In genomic region chr1:46691997-46692790, GRCh38 we compare ENCODE assay signal across 17 cellular contexts. TPM values are rescaled to one million over a fixed set of nuclear protein-coding genes. Genes with fewer than 3 reads are reported as not detected.
A peak's percentile ranks its signal among the peaks of the same experiment; 100 is the strongest.
DNase-seq lines count a peak whose midpoint lies in the region; ATAC-seq and TF ChIP-seq lines count a peak whose summit lies in the region.
"Had no signal": no experiment of that assay in that cellular context is flagged by ENCODE, and none has a peak within 500 bp of the region (broad histone marks: within the 10 kb centered on the region; RNA-seq: fewer than 3 reads in every experiment).

No MANE protein-coding gene starts in this region.

- CTCF ChIA-PET in mammary epithelial cell (lab: Charles Lee; ENCODE audit: low non-redundant PET) (no interaction called here), MCF 10A (lab: Yijun Ruan, JAX) (interaction anchor here (0.6 kb wide), 1 partner anchor 20 kb away, joined by 3 read pairs; no protein-coding TSS in a partner anchor)

- no peak for ATAC-seq in GM18498 (IDR thresholded peaks at IDR 0.05; ENCODE audit: unreplicated experiment)
- ATAC-seq: naive thymus-derived CD4-positive, alpha-beta T cell had no signal

- no peaks in the 10 kb centered on the region for H3K4me1 Mint-ChIP-seq in MCF 10A (ENCODE audit: insufficient read depth, unreplicated experiment)

- no peak overlapping the region for H3K4me3 Mint-ChIP-seq in MCF 10A (ENCODE audit: unreplicated experiment)
- H3K4me3 Mint-ChIP-seq: naive thymus-derived CD4-positive, alpha-beta T cell had no signal

- no peak overlapping the region for H3K4me2 ChIP-seq in mammary epithelial cell (ENCODE audit: insufficient read depth, low read depth, low read length)

- no peaks in the 10 kb centered on the region for H3K9me3 ChIP-seq in mammary epithelial cell (replicated peaks; ENCODE audit: insufficient read depth, low read length)
- H3K9me3 ChIP-seq in thyroid gland: no peaks in the 10 kb centered on the region

- WGBS in mammary epithelial cell (ENCODE audit: low coverage, missing lambda C conversion rate): 77% methylated on average over 6 of the region's 6 CpGs
- WGBS in thyroid gland, 2 donors: 76 to 82% methylated on average over 6 of the region's 6 CpGs

- POLR2A ChIA-PET in MCF 10A (lab: Yijun Ruan, JAX): interaction anchor here (0.8 kb wide), 1 partner anchor 16 kb away, joined by 3 read pairs; no protein-coding TSS in a partner anchor

- H3K36me3 Mint-ChIP-seq in MCF 10A (ENCODE audit: insufficient read depth, unreplicated experiment): peaks cover 89% of the 10 kb centered on the region

- BruUV-seq in mammary epithelial cell (replicated peaks; lab: Mats Ljungman, UMichigan): no TSS peak
- BruUV-seq in MCF 10A (replicated peaks; lab: Mats Ljungman, UMichigan): no TSS peak

- H3K9me3 Mint-ChIP-seq in MCF 10A (ENCODE audit: unreplicated experiment): no peaks in the 10 kb centered on the region

- H3K4me3 ChIP-seq in mammary epithelial cell (replicated peaks in 1 of 3; ENCODE audit: insufficient read depth in 1 of 3, low read depth in 2 of 3, low read length in 3 of 3) (no peak overlapping the region), thyroid gland (replicated peaks in 1 of 3) (no peak overlapping the region)

- no peaks in the 10 kb centered on the region for H4K20me1 ChIP-seq in mammary epithelial cell (ENCODE audit: insufficient read depth, low read length)

- no peak overlapping the region for H2AFZ ChIP-seq in mammary epithelial cell (ENCODE audit: low read depth, low read length)

- H3K27me3 ChIP-seq in mammary epithelial cell (ENCODE audit: insufficient read depth, low read length) (no peaks in the 10 kb centered on the region), thyroid gland (no peaks in the 10 kb centered on the region)

- H3K79me2 ChIP-seq in mammary epithelial cell (ENCODE audit: insufficient read depth, low read length): peaks cover 8% of the 10 kb centered on the region

- dilution Hi-C loops in mammary epithelial cell (cut with HindIII; ENCODE audit: low sequenced_read_pairs): loop anchor here (5.0 kb wide), 1 partner anchor 75 kb away; the partner anchor contains the start of gene MOB3C

- H3K27me3 Mint-ChIP-seq in MCF 10A (ENCODE audit: insufficient read depth, unreplicated experiment): no peaks in the 10 kb centered on the region
- H3K27me3 Mint-ChIP-seq: naive thymus-derived CD4-positive, alpha-beta T cell had no signal

- no peak for TF ChIP-seq POLR2A in thyroid gland (IDR thresholded peaks at IDR 0.05)

- peak; percentile 16 to 24 for TF ChIP-seq CTCF in mammary epithelial cell (conservative IDR thresholded peaks at IDR 0.05 in 1 of 2, IDR thresholded peaks at IDR 0.05 in 1 of 2; ENCODE audit: extremely low read depth in 1 of 2, insufficient read depth in 1 of 2, low read depth in 1 of 2, low read length in 2 of 2)
- TF ChIP-seq CTCF in MCF 10A (IDR thresholded peaks at IDR 0.05; ENCODE audit: unreplicated experiment): no peak
- no peak for TF ChIP-seq CTCF in thyroid gland (IDR thresholded peaks at IDR 0.05)

- H3K9ac ChIP-seq in mammary epithelial cell (ENCODE audit: insufficient read depth, low read length): no peak overlapping the region

- H3K36me3 ChIP-seq in mammary epithelial cell (ENCODE audit: insufficient read depth, low read length) (peaks cover 30% of the 10 kb centered on the region), thyroid gland (peaks cover 30 to 36% of the 10 kb centered on the region in 2 donors)

- H3K27ac Mint-ChIP-seq in MCF 10A (ENCODE audit: low read depth, unreplicated experiment): no peak overlapping the region

- intact Hi-C loops in mammary epithelial cell (cut with micrococcal nuclease): no loop called here
- intact Hi-C loops in MCF 10A (cut with micrococcal nuclease): no loop called here
- intact Hi-C loops in thyroid gland (cut with DNase I): no loop called here

- in situ Hi-C loops in mammary epithelial cell (cut with MboI; ENCODE audit: low sequenced_read_pairs in 2 of 2): no loop called here

- H3K27ac ChIP-seq in mammary epithelial cell (ENCODE audit: insufficient read depth, low read depth, low read length) (no peak overlapping the region), caudate nucleus (ENCODE audit: low read depth, low read length) (peak overlapping the region; percentile 80), thyroid gland (no peak overlapping the region)

- H3K4me1 ChIP-seq in mammary epithelial cell (ENCODE audit: insufficient read depth, low read length): no peaks in the 10 kb centered on the region
- peaks cover 6 to 7% of the 10 kb centered on the region in 2 donors for H3K4me1 ChIP-seq in thyroid gland

- no peak for DNase-seq in mammary epithelial cell
- no peak for DNase-seq in MCF 10A (ENCODE audit: unreplicated experiment)
- peak in 9 of 61 donors; percentile 5 to 55 (median 18) for DNase-seq in caudate nucleus (lab: John Stamatoyannopoulos, UW)
- DNase-seq in lung microvascular endothelial cell (ENCODE audit: low read depth in 2 of 2): peak; percentile 10 to 78
- peak; percentile 26 to 45 for DNase-seq in thyroid gland
- no peak for DNase-seq in activated naive CD4-positive, alpha-beta T cell (lab: John Stamatoyannopoulos, UW)
- no peak for DNase-seq in NCI-H1048 (lab: John Stamatoyannopoulos, UW)
- DNase-seq: activated CD4-positive, CD25-positive, alpha-beta regulatory T cell; activated T-cell treated with anti-CD3 and anti-CD28 coated beads, Interleukin-2, amount 50 U/mL, for 1 hour; DMS53; erythroblast; HCEC 1CT; naive thymus-derived CD4-positive, alpha-beta T cell; NCI-H187; NCI-H774; small intestine had no signal

RNA-seq across cellular contexts. Expression of gene TEX38, which starts 20.5 kb away (rescaled TPM):
- not detected for total RNA-seq in mammary epithelial cell
- polyA plus RNA-seq in mammary epithelial cell: not detected
- not detected for polyA minus RNA-seq in mammary epithelial cell
- total RNA-seq in MCF 10A (2022): not detected in 2 replicates
- under 0.01 TPM in 1 of 2 replicates, not detected in the other for total RNA-seq in lung microvascular endothelial cell
- 1 to 10 TPM in 1 of 4 donors, not detected in 3; 2.1 TPM for total RNA-seq in thyroid gland
- polyA plus RNA-seq: small intestine had no signal

RNA-seq across cellular contexts. Expression of gene ATPAF1, which starts 24.0 kb away (rescaled TPM):
- total RNA-seq in mammary epithelial cell: 10 to 100 TPM; 24.8 to 36.5 TPM
- 36.1 TPM for polyA plus RNA-seq in mammary epithelial cell
- 24.2 TPM for polyA minus RNA-seq in mammary epithelial cell
- 43.2 and 44.1 TPM in 2 replicates for total RNA-seq in MCF 10A (2022)
- total RNA-seq in lung microvascular endothelial cell: 19.8 and 22.2 TPM in 2 replicates
- total RNA-seq in thyroid gland: 10 to 100 TPM; 48.0 to 85.6 (median 56.3) TPM

RNA-seq across cellular contexts. Expression of gene EFCAB14, which starts 26.7 kb away (rescaled TPM):
- total RNA-seq in mammary epithelial cell (10 to 100 TPM; 51.3 to 70.5 TPM), MCF 10A (2022) (33.9 and 48.1 TPM in 2 replicates), lung microvascular endothelial cell (44.7 and 65.7 TPM in 2 replicates), thyroid gland (100 to 1,000 TPM; 129 to 162 (median 138) TPM)
- 40.5 TPM for polyA plus RNA-seq in mammary epithelial cell
- 62.2 TPM for polyA minus RNA-seq in mammary epithelial cell

Comparison
In these comparisons a context has a peak if more than half of its experiments do, and no peak if none do; other contexts are left out.
1. CTCF ChIP-seq: peak in mammary epithelial cell (2 of 2); none in MCF 10A (single experiment) and thyroid gland (0 of 6).
2. DNase-seq: peak in lung microvascular endothelial cell (2 of 2) and thyroid gland (2 of 2); none in mammary epithelial cell (single experiment), MCF 10A (single experiment), activated naive CD4-positive, alpha-beta T cell (0 of 4) and NCI-H1048 (single experiment).